Comparison of ENCODE assay signal across 8 cellular contexts in genomic region chr16:88822281-88823040, GRCh38.
"Had no signal": no experiment of that assay in that cellular context is flagged by ENCODE, and none has a peak within 500 bp of the region (broad histone marks: within the 10 kb centered on the region; RNA-seq: fewer than 3 reads in every experiment).

No MANE protein-coding gene starts in this region.

- H2AFZ ChIP-seq: GM23248 had no signal

- H3K9me3 Mint-ChIP-seq: HFFc6 had no signal

- H3K4me1 ChIP-seq: HAP-1 had no signal

- H3K4me3 Mint-ChIP-seq: HFFc6 had no signal

- H3K27ac Mint-ChIP-seq: HFFc6 had no signal

- H3K4me3 ChIP-seq: GM23248, HAP-1, K562 had no signal

- H3K36me3 ChIP-seq: HAP-1 had no signal

- DNase-seq: GM23248, GOT3, H7, HFFc6, IMR-90 had no signal

- H3K9me3 ChIP-seq: HAP-1 had no signal

- H3K9ac ChIP-seq: GM23248 had no signal

- H3K27ac ChIP-seq: GM23248, HL-60 had no signal
